ENCODE assay signal across 15 cellular contexts in the genomic region with DNA sequence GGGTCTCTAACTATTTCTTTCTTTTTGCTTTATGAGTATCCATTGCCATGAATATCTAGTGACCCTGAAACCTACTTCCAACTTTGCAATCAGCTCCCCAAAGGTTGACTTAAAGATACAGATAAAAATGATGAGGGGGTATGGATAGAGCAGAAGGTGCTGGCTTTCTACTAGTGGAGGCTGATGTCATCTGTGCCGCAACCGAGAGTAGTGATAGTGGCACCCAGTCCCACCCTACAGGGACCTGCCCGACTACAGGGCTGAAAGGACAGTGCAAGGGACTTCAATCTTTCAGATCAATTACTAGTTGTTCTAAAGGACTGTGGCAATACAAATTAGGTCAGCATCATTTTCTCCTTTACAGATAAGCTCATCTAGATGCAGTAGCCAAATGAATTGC.
A peak's percentile ranks its signal among the peaks of the same experiment; 100 is the strongest.
DNase-seq lines count a peak whose midpoint lies in the region; ATAC-seq and TF ChIP-seq lines count a peak whose summit lies in the region.
"Had no signal": no experiment of that assay in that cellular context is flagged by ENCODE, and none has a peak within 500 bp of the region (broad histone marks: within the 10 kb centered on the region; RNA-seq: fewer than 3 reads in every experiment).

No MANE protein-coding gene starts in this region.

- H3K36me3 ChIP-seq in DND-41 (ENCODE audit: insufficient read depth, low read length) (no peaks in the 10 kb centered on the region), aorta (ENCODE audit: control insufficient read depth in 1 of 2, insufficient read depth in 2 of 2, low read length in 1 of 2) (no peaks in the 10 kb centered on the region)
- H3K36me3 ChIP-seq: cardiac muscle cell had no signal

- POLR2A ChIA-PET in naive thymus-derived CD8-positive, alpha-beta T cell (lab: Charles Lee): interaction anchor here (0.8 to 3.1 kb wide), 29 partner anchors 8 to 1669 kb away, joined by 3 to 39 read pairs (median 4); a partner anchor contains a TSS

- intact Hi-C loops in aorta (cut with DNase I): no loop called here

- H3K4me1 Mint-ChIP-seq in T-helper 17 cell: peaks cover 19% of the 10 kb centered on the region
- peaks cover 21% of the 10 kb centered on the region for H3K4me1 Mint-ChIP-seq in activated T-helper 17 cell treated with anti-CD3 and anti-CD28 coated beads, Interleukin-2, amount 50 U/mL, for 72 hours
- H3K4me1 Mint-ChIP-seq in naive thymus-derived CD8-positive, alpha-beta T cell: peaks cover 16 to 34% (median 21%) of the 10 kb centered on the region in 4 donors
- H3K4me1 Mint-ChIP-seq: nephron had no signal

- 84 to 90% methylated on average over 3 of the region's 3 CpGs for WGBS in aorta, 2 donors

- H3K27me3 ChIP-seq in DND-41 (ENCODE audit: insufficient read depth, low read length, poor library complexity): no peaks in the 10 kb centered on the region
- no peaks in the 10 kb centered on the region for H3K27me3 ChIP-seq in aorta (ENCODE audit: control insufficient read depth in 1 of 2, insufficient read depth in 2 of 2, low read length in 1 of 2)
- H3K27me3 ChIP-seq: cardiac muscle cell had no signal

- ATAC-seq in DND-41 (ENCODE audit: insufficient read depth, low read depth) (peak; percentile 57), T-helper 17 cell (peak; percentile 72), HG02678 (IDR thresholded peaks at IDR 0.05; ENCODE audit: unreplicated experiment) (no peak), HG03280 (IDR thresholded peaks at IDR 0.05; ENCODE audit: unreplicated experiment) (no peak), aorta (ENCODE audit: low FRiP score) (no peak)
- peak; percentile 76 for ATAC-seq in activated T-helper 17 cell treated with anti-CD3 and anti-CD28 coated beads, Interleukin-2, amount 50 U/mL, for 72 hours (replicated peaks)
- ATAC-seq in naive thymus-derived CD8-positive, alpha-beta T cell: peak; percentile 64 to 70

- H3K79me2 ChIP-seq in DND-41 (ENCODE audit: insufficient read depth, low read length): no peaks in the 10 kb centered on the region

- peak overlapping the region; percentile 57 for H3K9ac ChIP-seq in DND-41 (ENCODE audit: low read depth, low read length)

- H2AFZ ChIP-seq in DND-41 (ENCODE audit: low read depth, low read length): peak overlapping the region; percentile 37

- H3K9me3 Mint-ChIP-seq in activated T-helper 17 cell treated with anti-CD3 and anti-CD28 coated beads, Interleukin-2, amount 50 U/mL, for 72 hours: peaks cover 7% of the 10 kb centered on the region
- H3K9me3 Mint-ChIP-seq in naive thymus-derived CD8-positive, alpha-beta T cell: peaks cover 0 to 15% (median 3%) of the 10 kb centered on the region in 9 donors

- H4K20me1 ChIP-seq in DND-41 (ENCODE audit: insufficient read depth, low read length): no peaks in the 10 kb centered on the region

- H3K4me1 ChIP-seq in DND-41 (ENCODE audit: insufficient read depth, low read length) (peaks cover 51% of the 10 kb centered on the region), aorta (ENCODE audit: control insufficient read depth in 1 of 2, insufficient read depth in 2 of 2, low read length in 2 of 2) (no peaks in the 10 kb centered on the region)

- H3K27me3 Mint-ChIP-seq in T-helper 17 cell: no peaks in the 10 kb centered on the region
- no peaks in the 10 kb centered on the region for H3K27me3 Mint-ChIP-seq in activated T-helper 17 cell treated with anti-CD3 and anti-CD28 coated beads, Interleukin-2, amount 50 U/mL, for 72 hours
- H3K27me3 Mint-ChIP-seq in naive thymus-derived CD8-positive, alpha-beta T cell: no peaks in the 10 kb centered on the region
- H3K27me3 Mint-ChIP-seq: activated naive CD8-positive, alpha-beta T cell had no signal

- no peaks in the 10 kb centered on the region for H3K36me3 Mint-ChIP-seq in T-helper 17 cell (ENCODE audit: low read depth)
- no peaks in the 10 kb centered on the region for H3K36me3 Mint-ChIP-seq in activated T-helper 17 cell treated with anti-CD3 and anti-CD28 coated beads, Interleukin-2, amount 50 U/mL, for 72 hours (ENCODE audit: low read depth)
- H3K36me3 Mint-ChIP-seq in naive thymus-derived CD8-positive, alpha-beta T cell: peaks cover 0 to 4% (median 0%) of the 10 kb centered on the region in 3 donors
- H3K36me3 Mint-ChIP-seq: activated naive CD8-positive, alpha-beta T cell had no signal

- H3K9me3 ChIP-seq in DND-41 (ENCODE audit: insufficient read depth, low read length, severe bottlenecking) (no peaks in the 10 kb centered on the region), T-helper 17 cell (ENCODE audit: control insufficient read depth, low read length, poor library complexity, severe bottlenecking) (no peaks in the 10 kb centered on the region), aorta (ENCODE audit: control insufficient read depth, low read length) (peaks cover 2% of the 10 kb centered on the region)

- H3K4me3 Mint-ChIP-seq in T-helper 17 cell: no peak overlapping the region
- no peak overlapping the region for H3K4me3 Mint-ChIP-seq in activated T-helper 17 cell treated with anti-CD3 and anti-CD28 coated beads, Interleukin-2, amount 50 U/mL, for 72 hours
- no peak overlapping the region for H3K4me3 Mint-ChIP-seq in naive thymus-derived CD8-positive, alpha-beta T cell
- H3K4me3 Mint-ChIP-seq: activated naive CD8-positive, alpha-beta T cell; nephron had no signal

- peak overlapping the region; percentile 83 for H3K27ac ChIP-seq in DND-41 (ENCODE audit: low read length)
- H3K27ac ChIP-seq in aorta (ENCODE audit: low read depth in 1 of 2, low read length in 2 of 2): no peak overlapping the region
- H3K27ac ChIP-seq: cardiac muscle cell, VCaP had no signal

- H3K4me3 ChIP-seq in DND-41 (ENCODE audit: low read depth in 1 of 2, low read length in 2 of 2): peak overlapping the region in 1 of 2 experiments; percentile 44; a peak in 2 of 4 replicates
- no peak overlapping the region for H3K4me3 ChIP-seq in aorta (ENCODE audit: low read length in 2 of 2)
- H3K4me3 ChIP-seq: cardiac muscle cell, lung had no signal

- TF ChIP-seq CTCF in DND-41 (IDR thresholded peaks at IDR 0.05; ENCODE audit: borderline replicate concordance, extremely low read depth, low read length, poor library complexity, severe bottlenecking): no peak

- peak; percentile 53 for DNase-seq in DND-41
- DNase-seq in T-helper 17 cell: peak; percentile 18 to 49 (median 27)
- DNase-seq in naive thymus-derived CD8-positive, alpha-beta T cell: peak in 7 of 10 donors; percentile 13 to 69 (median 36)
- no peak for DNase-seq in aorta
- DNase-seq: AML-193, NCI-H1694 treated with DMSO at 0.1 percent for 48 hours, NCI-H510A had no signal

- H3K4me2 ChIP-seq in DND-41 (ENCODE audit: insufficient read depth, low read length): peak overlapping the region; percentile 66

- H3K27ac Mint-ChIP-seq in T-helper 17 cell: no peak overlapping the region
- H3K27ac Mint-ChIP-seq in activated T-helper 17 cell treated with anti-CD3 and anti-CD28 coated beads, Interleukin-2, amount 50 U/mL, for 72 hours: no peak overlapping the region
- H3K27ac Mint-ChIP-seq in naive thymus-derived CD8-positive, alpha-beta T cell: no peak overlapping the region
- H3K27ac Mint-ChIP-seq: activated naive CD8-positive, alpha-beta T cell; nephron had no signal

Comparison
In these comparisons a context has a peak if more than half of its experiments do, and no peak if none do; other contexts are left out.
1. ATAC-seq: peak in DND-41 (single experiment), T-helper 17 cell (single experiment), activated T-helper 17 cell treated with anti-CD3 and anti-CD28 coated beads, Interleukin-2, amount 50 U/mL, for 72 hours (single experiment) and naive thymus-derived CD8-positive, alpha-beta T cell (2 of 2); none in HG02678 (single experiment), HG03280 (single experiment) and aorta (single experiment).
2. DNase-seq: peak in DND-41 (single experiment), T-helper 17 cell (3 of 3) and naive thymus-derived CD8-positive, alpha-beta T cell (7 of 10); none in aorta (0 of 2).